ENCODE assay signal across 1 cellular context in genomic region chr22:37947142-37947795, GRCh38.
TF ChIP-seq lines count a peak whose summit lies in the region.

No MANE protein-coding gene starts in this region.

TF ChIP-seq in HepG2, 621 proteins besides CTCF, POLR2A, EP300 and RAD21:
- TF ChIP-seq ZNF687 (CRISPR knock-in tag; IDR thresholded peaks at IDR 0.05) = peak; percentile 33; the same call in 1 of the 2 replicates
